In genomic region chr3:25426408-25426807, GRCh38 we compare ENCODE assay signal across 18 cellular contexts. TPM values are rescaled to one million over a fixed set of nuclear protein-coding genes. Genes with fewer than 3 reads are reported as not detected.
A peak's percentile ranks its signal among the peaks of the same experiment; 100 is the strongest.
DNase-seq lines count a peak whose midpoint lies in the region; ATAC-seq and TF ChIP-seq lines count a peak whose summit lies in the region.
"Had no signal": no experiment of that assay in that cellular context is flagged by ENCODE, and none has a peak within 500 bp of the region (broad histone marks: within the 10 kb centered on the region; RNA-seq: fewer than 3 reads in every experiment).

No MANE protein-coding gene starts in this region.

- no peaks in the 10 kb centered on the region for H3K36me3 ChIP-seq in heart right ventricle
- no peaks in the 10 kb centered on the region for H3K36me3 ChIP-seq in osteoblast (ENCODE audit: insufficient read depth, low read length)

- H3K9me3 ChIP-seq in heart right ventricle: no peaks in the 10 kb centered on the region
- H3K9me3 ChIP-seq in osteoblast (ENCODE audit: low read depth, low read length): no peaks in the 10 kb centered on the region
- H3K9me3 ChIP-seq: body of pancreas had no signal

- H3K4me3 ChIP-seq in heart right ventricle (no peak overlapping the region), osteoblast (ENCODE audit: insufficient read depth, low read length) (no peak overlapping the region)
- H3K4me3 ChIP-seq: body of pancreas had no signal

- no peak overlapping the region for H2AFZ ChIP-seq in osteoblast (ENCODE audit: low read length)

- 43 to 64% methylated on average over 2 of the region's 2 CpGs for WGBS in heart right ventricle, 2 donors

- H3K4me1 ChIP-seq in heart right ventricle: peaks cover 0 to 15% (median 6%) of the 10 kb centered on the region in 9 donors
- peaks cover 40% of the 10 kb centered on the region for H3K4me1 ChIP-seq in osteoblast (ENCODE audit: insufficient read depth, low read length)

- peak overlapping the region in 6 of 10 donors; percentile 90 to 97 (median 95) for H3K27ac ChIP-seq in heart right ventricle
- peak overlapping the region; percentile 97 for H3K27ac ChIP-seq in osteoblast (ENCODE audit: low read depth, low read length)
- H3K27ac ChIP-seq: body of pancreas had no signal

- ATAC-seq in SK-N-SH treated with all-trans-retinoic acid at 6 μM for 48 hours (peak; percentile 12; the same call in 2 of the 3 replicates), heart right ventricle (peak in 7 of 8 donors; percentile 24 to 64 (median 38))
- ATAC-seq: body of pancreas; stimulated activated naive B cell treated with anti-CD40 and anti-IgM and Interleukin-4, amounts not matched to agents 10 μg/mL and 1 μg/mL and 100 μg/mL, for 72 hours had no signal

- TF ChIP-seq CTCF in heart right ventricle (IDR thresholded peaks at IDR 0.05) (no peak), osteoblast (IDR thresholded peaks at IDR 0.05; ENCODE audit: extremely low read depth, low read depth, low read length) (no peak)

- peaks cover 27% of the 10 kb centered on the region for H3K79me2 ChIP-seq in osteoblast (ENCODE audit: insufficient read depth, low read length)

- H4K20me1 ChIP-seq in osteoblast (ENCODE audit: insufficient read depth, low read length): no peaks in the 10 kb centered on the region

- H3K27me3 ChIP-seq in heart right ventricle (peaks cover 0 to 32% (median 0%) of the 10 kb centered on the region in 7 donors), osteoblast (ENCODE audit: insufficient read depth, low read length) (no peaks in the 10 kb centered on the region)
- H3K27me3 ChIP-seq: body of pancreas had no signal

- H3K4me2 ChIP-seq in osteoblast (ENCODE audit: insufficient read depth, low read length): peak overlapping the region; percentile 15

- DNase-seq in Daoy (ENCODE audit: low read depth): peak; percentile 42
- peak; percentile 17 to 38 for DNase-seq in heart right ventricle
- DNase-seq in osteoblast (ENCODE audit: insufficient read length, low spot score, missing footprints): no peak
- DNase-seq in NCI-H526 (lab: John Stamatoyannopoulos, UW): no peak
- no peak for DNase-seq in middle frontal gyrus (ENCODE audit: extremely low spot score, low spot score)
- DNase-seq in NCI-H82 (lab: John Stamatoyannopoulos, UW): no peak
- DNase-seq in HuH-7 (ENCODE audit: low spot score): no peak
- DNase-seq: activated CD4-positive, alpha-beta memory T cell treated with anti-CD3 and anti-CD28 coated beads, Interleukin-2, amount 10 ng/mL, durations not matched to agents 7 days and 5 days; activated effector memory CD4-positive, alpha-beta T cell treated with Interleukin-2 at 50 U/mL for 16 hours; AML-193; body of pancreas; hippocampal formation; NCI-H446; stimulated activated CD4-positive, alpha-beta T cell treated with anti-CD3 and anti-CD28 coated beads, Interleukin-4, amount 100 ng/mL, for 1 hour; stimulated activated naive B cell treated with anti-CD40 and anti-IgM and Interleukin-4, amounts not matched to agents 10 μg/mL and 1 μg/mL and 100 μg/mL, for 72 hours; T1000 had no signal

- intact Hi-C loops in heart right ventricle (cut with DNase I): loop anchor here in 9 of 10 donors (5.0 to 10.0 kb wide), 7 partner anchors 41 to 462 kb away; no protein-coding TSS in a partner anchor

TF ChIP-seq in SK-N-SH treated with all-trans-retinoic acid at 6 μM for 48 hours, 23 proteins besides CTCF, POLR2A, EP300 and RAD21:
- peak; percentile 82 for TF ChIP-seq ISL1 (CRISPR knock-in tag; IDR thresholded peaks at IDR 0.05)
- no peak for TF ChIP-seq OSR1 (CRISPR knock-in tag; IDR thresholded peaks at IDR 0.05)
- TF ChIP-seq ZFP30 (CRISPR knock-in tag; IDR thresholded peaks at IDR 0.05): no peak
- TF ChIP-seq TSHZ2 (CRISPR knock-in tag; IDR thresholded peaks at IDR 0.05): peak; percentile 27; the same call in 1 of the 2 replicates
- TF ChIP-seq PATZ1 (CRISPR knock-in tag; IDR thresholded peaks at IDR 0.05; ENCODE audit: borderline replicate concordance): peak; percentile 56; the same call in 1 of the 2 replicates
- no peak for TF ChIP-seq PPARA (CRISPR knock-in tag; IDR thresholded peaks at IDR 0.05; ENCODE audit: borderline replicate concordance)
- no peak for TF ChIP-seq BACH2 (CRISPR knock-in tag; IDR thresholded peaks at IDR 0.05; ENCODE audit: borderline replicate concordance)

RNA-seq across cellular contexts. Expression of gene RARB, which starts 1.7 kb away (rescaled TPM):
- 4.7 and 7.1 TPM in 2 replicates for total RNA-seq in Daoy (2014; rRNA removed; shearing (Covaris generic))
- total RNA-seq in heart right ventricle (10 to 100 TPM in 9 of 10 donors, 1 to 10 TPM in 1; 8.6 to 23.2 (median 19.0) TPM), osteoblast (4.1 and 7.6 TPM in 2 replicates)
- 1 to 10 TPM; 3.6 to 6.5 TPM for polyA plus RNA-seq in heart right ventricle
- total RNA-seq: activated CD4-positive, alpha-beta memory T cell treated with anti-CD3 and anti-CD28 coated beads, Interleukin-2, amount 10 ng/mL, durations not matched to agents 7 days and 5 days; mononuclear cell had no signal

Comparison
In these comparisons a context has a peak if more than half of its experiments do, and no peak if none do; other contexts are left out.
1. DNase-seq: peak in Daoy (single experiment) and heart right ventricle (2 of 2); none in osteoblast (single experiment), NCI-H526 (0 of 2), middle frontal gyrus (single experiment), NCI-H82 (single experiment) and HuH-7 (single experiment).